ENCODE assay signal across 8 cellular contexts in genomic region chr1:99970713-99971255, GRCh38. TPM values are rescaled to one million over a fixed set of nuclear protein-coding genes. Genes with fewer than 3 reads are reported as not detected.
DNase-seq lines count a peak whose midpoint lies in the region; ATAC-seq and TF ChIP-seq lines count a peak whose summit lies in the region.

No MANE protein-coding gene starts in this region.

- CTCF ChIA-PET in CD4-positive, alpha-beta T cell (lab: Charles Lee), result interaction anchor here (1.3 kb wide), 1 partner anchor 67 kb away, joined by 5 read pairs; a partner anchor contains a TSS

- POLR2A ChIA-PET in CD4-positive, alpha-beta T cell (lab: Charles Lee), result interaction anchor here (0.6 to 2.3 kb wide), 10 partner anchors 17 to 1402 kb away, joined by 3 to 33 read pairs (median 5); partner anchors contain the start of genes DBT, RTCA, SASS6 and TRMT13

- H3K9me3 ChIP-seq in CD4-positive, alpha-beta T cell (ENCODE audit: control insufficient read depth, low read length), result no peaks in the 10 kb centered on the region
- no peaks in the 10 kb centered on the region for H3K9me3 ChIP-seq in ectodermal cell (ENCODE audit: control insufficient read depth, low read length)

- H3K4me3 ChIP-seq in NB4 (ENCODE audit: low read depth, low read length), result peak overlapping the region; percentile 88
- H3K4me3 ChIP-seq in ectodermal cell (ENCODE audit: insufficient read depth, low read depth, low read length), result peak overlapping the region; percentile 60

- no peaks in the 10 kb centered on the region for H3K9me3 Mint-ChIP-seq in CD4-positive, alpha-beta T cell
- no peaks in the 10 kb centered on the region for H3K9me3 Mint-ChIP-seq in nephron

- TF ChIP-seq POLR2A in NB4 (IDR thresholded peaks at IDR 0.05; ENCODE audit: extremely low read depth, insufficient read length), result no peak

- peak overlapping the region; percentile 71 for H3K27ac ChIP-seq in CD4-positive, alpha-beta T cell (ENCODE audit: low read depth, low read length)
- H3K27ac ChIP-seq in ectodermal cell (ENCODE audit: insufficient read depth, low read depth, low read length, poor library complexity, severe bottlenecking), result no peak overlapping the region

- intact Hi-C loops in CD4-positive, alpha-beta T cell (cut with DNase I, micrococcal nuclease), result loop anchor here in 1 of 2 experiments (2.0 kb wide), 1 partner anchor 68 kb away; a partner anchor contains a TSS

- WGBS in ectodermal cell, 2 experiments, result 69 to 73% methylated on average over 4 to 7 of the region's 7 CpGs

- H3K4me1 ChIP-seq in ectodermal cell (ENCODE audit: control insufficient read depth, insufficient read depth, low read length), result no peaks in the 10 kb centered on the region

- peaks cover 38% of the 10 kb centered on the region for H3K4me1 Mint-ChIP-seq in CD4-positive, alpha-beta T cell (ENCODE audit: low read depth)
- peaks cover 16% of the 10 kb centered on the region for H3K4me1 Mint-ChIP-seq in nephron

- H3K27me3 Mint-ChIP-seq in CD4-positive, alpha-beta T cell, result no peaks in the 10 kb centered on the region
- H3K27me3 Mint-ChIP-seq in nephron (ENCODE audit: low read depth), result no peaks in the 10 kb centered on the region

- H3K36me3 ChIP-seq in ectodermal cell (ENCODE audit: control insufficient read depth, insufficient read depth, low read length), result no peaks in the 10 kb centered on the region

- no peaks in the 10 kb centered on the region for H3K27me3 ChIP-seq in CD4-positive, alpha-beta T cell (ENCODE audit: control insufficient read depth, insufficient read depth, low read length)
- H3K27me3 ChIP-seq in ectodermal cell (ENCODE audit: control insufficient read depth, insufficient read depth, low read length, poor library complexity, severe bottlenecking), result no peaks in the 10 kb centered on the region

- no peak for TF ChIP-seq CTCF in CD4-positive, alpha-beta T cell (IDR thresholded peaks at IDR 0.05)
- no peak for TF ChIP-seq CTCF in NB4 (IDR thresholded peaks at IDR 0.05; ENCODE audit: low read depth, low read length)
- TF ChIP-seq CTCF in nephron (IDR thresholded peaks at IDR 0.05; ENCODE audit: unreplicated experiment in 3 of 3), result no peak

- H3K4me3 Mint-ChIP-seq in CD4-positive, alpha-beta T cell, result peak overlapping the region; percentile 100
- peak overlapping the region; percentile 99 to 100 (median 99) for H3K4me3 Mint-ChIP-seq in nephron

- no peak for DNase-seq in CD4-positive, alpha-beta T cell
- DNase-seq in NB4 (ENCODE audit: low read depth) (peak; percentile 2), HK-2 (ENCODE audit: unreplicated experiment) (no peak)

- no peak for ATAC-seq in CD4-positive, alpha-beta T cell (ENCODE audit: poor library complexity)
- ATAC-seq in activated CD4-positive, CD25-positive, alpha-beta regulatory T cell treated with anti-CD3 and anti-CD28 coated beads, Interleukin-2, amount 50 U/mL, for 24 hours, result no peak
- ATAC-seq in GM18867 (IDR thresholded peaks at IDR 0.05; ENCODE audit: unreplicated experiment) (no peak), HG02981 (IDR thresholded peaks at IDR 0.05; ENCODE audit: unreplicated experiment) (no peak)

- peaks cover 33% of the 10 kb centered on the region for H3K36me3 Mint-ChIP-seq in CD4-positive, alpha-beta T cell (ENCODE audit: low read depth)
- H3K36me3 Mint-ChIP-seq in nephron (ENCODE audit: low read depth), result peaks cover 5% of the 10 kb centered on the region

- H3K27ac Mint-ChIP-seq in CD4-positive, alpha-beta T cell, result peak overlapping the region; percentile 97
- H3K27ac Mint-ChIP-seq in nephron, result peak overlapping the region; percentile 87 to 96 (median 91)

RNA-seq across cellular contexts. Expression of gene SLC35A3, which starts 1.0 kb away (rescaled TPM):
- total RNA-seq in CD4-positive, alpha-beta T cell, result 10 to 100 TPM; 20.2 to 24.6 TPM
- polyA plus RNA-seq in ectodermal cell (2013, experiment 1 of 4), result 15.3 TPM
- 18.7 TPM for polyA plus RNA-seq in ectodermal cell (2013, experiment 2 of 4)
- 15.3 TPM for polyA plus RNA-seq in ectodermal cell (2013, experiment 3 of 4)
- polyA plus RNA-seq in ectodermal cell (2013, experiment 4 of 4), result 15.7 TPM
